8 cellular contexts compared by ENCODE assay signal in genomic region chr6:6556738-6557503, GRCh38. TPM values are rescaled to one million over a fixed set of nuclear protein-coding genes. Genes with fewer than 3 reads are reported as not detected.
DNase-seq lines count a peak whose midpoint lies in the region; ATAC-seq and TF ChIP-seq lines count a peak whose summit lies in the region.

No MANE protein-coding gene starts in this region.

- H3K4me1 Mint-ChIP-seq in Calu3 (ENCODE audit: low read depth, unreplicated experiment) = no peaks in the 10 kb centered on the region
- no peaks in the 10 kb centered on the region for H3K4me1 Mint-ChIP-seq in osteocyte (ENCODE audit: unreplicated experiment)

- H3K4me3 ChIP-seq in fibroblast of the aortic adventitia (ENCODE audit: low read depth, low read length) = no peak overlapping the region

- no peaks in the 10 kb centered on the region for H3K36me3 Mint-ChIP-seq in Calu3 (ENCODE audit: insufficient read depth, unreplicated experiment)
- H3K36me3 Mint-ChIP-seq in osteocyte (ENCODE audit: unreplicated experiment) = no peaks in the 10 kb centered on the region

- peak; percentile 51 for DNase-seq in Calu3
- DNase-seq in H4 (ENCODE audit: low spot score) = peak; percentile 38
- peak; percentile 28 for DNase-seq in NCI-H460 (ENCODE audit: extremely low read depth, low read depth)
- DNase-seq in activated CD8-positive, alpha-beta memory T cell treated with anti-CD3 and anti-CD28 coated beads, Interleukin-2, amount 50 U/mL, for 4 hours = peak; percentile 45
- DNase-seq in fibroblast of the aortic adventitia (ENCODE audit: low read depth) = peak; percentile 22
- no peak for DNase-seq in osteocyte (ENCODE audit: extremely low spot score, unreplicated experiment)

- BruUV-seq in Calu3 (replicated peaks; lab: Mats Ljungman, UMichigan) = no TSS peak

- intact Hi-C loops in Calu3 (cut with micrococcal nuclease; ENCODE audit: unreplicated experiment) = no loop called here

- ATAC-seq in HG02763 (IDR thresholded peaks at IDR 0.05; ENCODE audit: unreplicated experiment) (no peak), HG03571 (IDR thresholded peaks at IDR 0.05; ENCODE audit: unreplicated experiment) (no peak)

- H3K9me3 Mint-ChIP-seq in Calu3 (ENCODE audit: low read depth, unreplicated experiment) (no peaks in the 10 kb centered on the region), osteocyte (ENCODE audit: unreplicated experiment) (no peaks in the 10 kb centered on the region)

- H3K27me3 Mint-ChIP-seq in Calu3 (ENCODE audit: unreplicated experiment) (peaks cover 69% of the 10 kb centered on the region), osteocyte (ENCODE audit: unreplicated experiment) (peaks cover 20% of the 10 kb centered on the region)

- TF ChIP-seq CTCF in Calu3 (IDR thresholded peaks at IDR 0.05; ENCODE audit: unreplicated experiment) (peak; percentile 18), fibroblast of the aortic adventitia (IDR thresholded peaks at IDR 0.05; ENCODE audit: insufficient read depth, low read length) (peak; percentile 66), osteocyte (IDR thresholded peaks at IDR 0.05) (peak; percentile 61)

- CTCF ChIA-PET in Calu3 (lab: Charles Lee) = interaction anchor here (1.2 kb wide), 1 partner anchor 10 kb away, joined by 4 read pairs; no protein-coding TSS in a partner anchor

- H3K4me3 Mint-ChIP-seq in Calu3 (ENCODE audit: low read depth, unreplicated experiment) (no peak overlapping the region), osteocyte (ENCODE audit: unreplicated experiment) (no peak overlapping the region)

- H3K27ac Mint-ChIP-seq in Calu3 (ENCODE audit: unreplicated experiment) (no peak overlapping the region), osteocyte (ENCODE audit: unreplicated experiment) (no peak overlapping the region)

RNA-seq across cellular contexts. Expression of gene LY86, which starts 31.6 kb away (rescaled TPM):
- not detected in 2 replicates for total RNA-seq in Calu3 (2022)
- not detected in 2 replicates for total RNA-seq in H4 (2014; rRNA removed; shearing (Covaris generic))
- total RNA-seq in NCI-H460 (2014; rRNA removed; shearing (Covaris generic)) = not detected in 2 replicates
- not detected in 2 replicates for polyA plus RNA-seq in NCI-H460 (2014; cell fraction: nucleus; rRNA removed)
- total RNA-seq in fibroblast of the aortic adventitia (ENCODE audit: low replicate concordance) = not detected in 2 replicates
- total RNA-seq in osteocyte = not detected in 2 replicates
